Comparison of ENCODE assay signal across 8 cellular contexts in the genomic region with DNA sequence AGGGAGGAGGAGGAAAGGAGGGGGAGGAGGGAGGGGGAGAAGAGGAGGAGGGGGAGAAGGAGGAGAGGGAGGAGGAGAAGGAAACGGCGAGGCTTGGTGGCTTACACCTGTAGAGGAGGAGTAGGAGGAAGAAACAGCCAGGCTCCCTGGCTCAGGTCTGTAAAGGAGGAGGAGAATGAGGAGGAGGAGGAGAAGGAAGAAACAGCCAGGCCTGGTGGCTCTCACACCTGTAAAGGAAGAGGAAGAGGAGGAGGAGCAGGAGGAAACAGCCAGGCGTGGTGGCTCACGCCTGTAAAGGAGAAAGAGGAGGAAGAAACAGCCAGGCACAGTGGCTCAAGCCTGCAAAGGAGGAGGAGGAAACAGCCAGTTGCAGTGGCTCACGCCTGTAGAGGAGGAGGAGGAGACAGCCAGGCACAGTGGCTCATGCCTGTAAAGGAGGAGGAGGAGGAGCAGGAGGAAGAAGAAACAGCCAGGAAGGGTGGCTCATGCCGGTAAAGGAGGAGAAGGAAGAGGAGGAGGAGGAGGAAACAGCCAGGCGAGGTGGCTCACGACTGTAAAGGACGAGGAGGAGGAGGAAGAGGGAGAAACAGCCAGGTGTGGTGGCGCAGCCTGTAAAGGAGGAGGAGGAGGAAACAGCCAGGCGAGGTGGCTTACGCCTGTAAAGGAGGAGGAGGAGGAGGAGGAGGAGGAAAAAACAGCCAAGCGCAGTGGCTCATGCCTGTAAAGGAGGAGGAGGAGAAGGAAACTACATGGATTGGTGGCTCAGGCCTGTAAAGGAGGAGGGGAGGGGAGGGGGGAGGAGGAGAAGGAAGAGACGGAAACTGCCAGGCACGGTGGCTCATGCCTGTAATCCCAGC. TPM values are rescaled to one million over a fixed set of nuclear protein-coding genes. Genes with fewer than 3 reads are reported as not detected.
DNase-seq lines count a peak whose midpoint lies in the region; ATAC-seq and TF ChIP-seq lines count a peak whose summit lies in the region.

No MANE protein-coding gene starts in this region.

- H3K36me3 Mint-ChIP-seq in CD4-positive, alpha-beta T cell (ENCODE audit: low read depth), result peaks cover 8% of the 10 kb centered on the region
- no peaks in the 10 kb centered on the region for H3K36me3 Mint-ChIP-seq in activated T-helper 2 cell treated with anti-CD3 and anti-CD28 coated beads, Interferon-gamma antibody, Interleukin-2, Interleukin-4, amounts not matched to agents 10 μg/mL and 5 μg/mL and 100 μg/mL, durations not matched to agents 14 hours and 24 hours and 36 hours (ENCODE audit: low read depth)

- ATAC-seq in CD4-positive, alpha-beta T cell (ENCODE audit: poor library complexity), result peak; percentile 83
- ATAC-seq in GM19452 (IDR thresholded peaks at IDR 0.05; ENCODE audit: unreplicated experiment) (peak; percentile 82), HG03571 (IDR thresholded peaks at IDR 0.05; ENCODE audit: unreplicated experiment) (peak; percentile 63)

- no peaks in the 10 kb centered on the region for H3K9me3 ChIP-seq in CD4-positive, alpha-beta T cell (ENCODE audit: control insufficient read depth, low read length)
- no peaks in the 10 kb centered on the region for H3K9me3 ChIP-seq in OCI-LY7 (ENCODE audit: low read length)
- no peaks in the 10 kb centered on the region for H3K9me3 ChIP-seq in neural cell (ENCODE audit: low read length)

- H3K27ac ChIP-seq in CD4-positive, alpha-beta T cell (ENCODE audit: low read depth, low read length), result peak overlapping the region; percentile 16
- peak overlapping the region; percentile 24 for H3K27ac ChIP-seq in OCI-LY7 (ENCODE audit: low read depth, low read length, poor library complexity, severe bottlenecking)
- peak overlapping the region; percentile 87 for H3K27ac ChIP-seq in neural cell (ENCODE audit: low read length)

- H3K4me1 Mint-ChIP-seq in CD4-positive, alpha-beta T cell (ENCODE audit: low read depth), result peaks cover 11% of the 10 kb centered on the region
- H3K4me1 Mint-ChIP-seq in activated T-helper 2 cell treated with anti-CD3 and anti-CD28 coated beads, Interferon-gamma antibody, Interleukin-2, Interleukin-4, amounts not matched to agents 10 μg/mL and 5 μg/mL and 100 μg/mL, durations not matched to agents 14 hours and 24 hours and 36 hours (ENCODE audit: low read depth), result peaks cover 7% of the 10 kb centered on the region

- CTCF ChIA-PET in CD4-positive, alpha-beta T cell (lab: Charles Lee), result no interaction called here
- CTCF ChIA-PET in OCI-LY7 (lab: Charles Lee; ENCODE audit: unreplicated experiment), result no interaction called here

- peaks cover 12% of the 10 kb centered on the region for H3K4me1 ChIP-seq in OCI-LY7 (ENCODE audit: insufficient read depth, low read length, poor library complexity, severe bottlenecking)

- H4K20me1 ChIP-seq in OCI-LY7 (ENCODE audit: insufficient read depth, low read length) (no peaks in the 10 kb centered on the region), neural cell (ENCODE audit: insufficient read depth) (no peaks in the 10 kb centered on the region)

- peak overlapping the region; percentile 89 for H3K4me3 Mint-ChIP-seq in CD4-positive, alpha-beta T cell
- H3K4me3 Mint-ChIP-seq in activated T-helper 2 cell treated with anti-CD3 and anti-CD28 coated beads, Interferon-gamma antibody, Interleukin-2, Interleukin-4, amounts not matched to agents 10 μg/mL and 5 μg/mL and 100 μg/mL, durations not matched to agents 14 hours and 24 hours and 36 hours (ENCODE audit: low read depth), result peak overlapping the region; percentile 78

- H3K27ac Mint-ChIP-seq in CD4-positive, alpha-beta T cell, result peak overlapping the region; percentile 90
- peak overlapping the region; percentile 81 for H3K27ac Mint-ChIP-seq in activated T-helper 2 cell treated with anti-CD3 and anti-CD28 coated beads, Interferon-gamma antibody, Interleukin-2, Interleukin-4, amounts not matched to agents 10 μg/mL and 5 μg/mL and 100 μg/mL, durations not matched to agents 14 hours and 24 hours and 36 hours

- no TSS peak for BruUV-seq in OCI-LY7 (replicated peaks; lab: Mats Ljungman, UMichigan)

- H3K9me2 ChIP-seq in OCI-LY7 (ENCODE audit: insufficient read depth, low read length) (no peaks in the 10 kb centered on the region), neural cell (ENCODE audit: insufficient read depth, low read length) (no peaks in the 10 kb centered on the region)

- H3K4me3 ChIP-seq in OCI-LY7 (ENCODE audit: low read depth, low read length, poor library complexity, severe bottlenecking) (peak overlapping the region; percentile 53), fibroblast of pulmonary artery (replicated peaks; ENCODE audit: low read depth, low read length) (peak overlapping the region; percentile 55), neural cell (ENCODE audit: low read length) (peak overlapping the region; percentile 59)

- TF ChIP-seq EP300 in neural cell (conservative IDR thresholded peaks at IDR 0.05; ENCODE audit: poor library complexity, severe bottlenecking), result peak; percentile 19

- peak in 7 of 10 experiments; percentile 5 to 42 (median 21) for DNase-seq in CD4-positive, alpha-beta T cell
- DNase-seq in OCI-LY7 (ENCODE audit: low spot score), result peak; percentile 48
- peak; percentile 14 for DNase-seq in activated T-helper 2 cell treated with anti-CD3 and anti-CD28 coated beads, Interferon-gamma antibody, Interleukin-2, Interleukin-4, amounts not matched to agents 10 μg/mL and 5 μg/mL and 100 μg/mL, durations not matched to agents 14 hours and 24 hours and 36 hours (ENCODE audit: low spot score)
- peak; percentile 93 for DNase-seq in fibroblast of pulmonary artery (ENCODE audit: low read depth)
- DNase-seq in NCI-H1048 (lab: John Stamatoyannopoulos, UW), result no peak

- peak overlapping the region; percentile 57 for H3K4me2 ChIP-seq in OCI-LY7 (ENCODE audit: low read length)
- no peak overlapping the region for H3K4me2 ChIP-seq in neural cell (ENCODE audit: low read length)

- no peaks in the 10 kb centered on the region for H3K27me3 Mint-ChIP-seq in CD4-positive, alpha-beta T cell
- H3K27me3 Mint-ChIP-seq in activated T-helper 2 cell treated with anti-CD3 and anti-CD28 coated beads, Interferon-gamma antibody, Interleukin-2, Interleukin-4, amounts not matched to agents 10 μg/mL and 5 μg/mL and 100 μg/mL, durations not matched to agents 14 hours and 24 hours and 36 hours (ENCODE audit: low read depth), result no peaks in the 10 kb centered on the region

- peak overlapping the region; percentile 75 for H3K9ac ChIP-seq in neural cell (ENCODE audit: low read length)

- H3K9me3 Mint-ChIP-seq in CD4-positive, alpha-beta T cell, result no peaks in the 10 kb centered on the region
- H3K9me3 Mint-ChIP-seq in activated T-helper 2 cell treated with anti-CD3 and anti-CD28 coated beads, Interferon-gamma antibody, Interleukin-2, Interleukin-4, amounts not matched to agents 10 μg/mL and 5 μg/mL and 100 μg/mL, durations not matched to agents 14 hours and 24 hours and 36 hours, result no peaks in the 10 kb centered on the region

- no peak for TF ChIP-seq CTCF in CD4-positive, alpha-beta T cell (IDR thresholded peaks at IDR 0.05)
- no peak for TF ChIP-seq CTCF in OCI-LY7 (conservative IDR thresholded peaks at IDR 0.05; ENCODE audit: low read length)
- TF ChIP-seq CTCF in fibroblast of pulmonary artery (IDR thresholded peaks at IDR 0.05; ENCODE audit: low read length, missing control alignments), result no peak
- TF ChIP-seq CTCF in neural cell (IDR thresholded peaks at IDR 0.05; ENCODE audit: poor library complexity, severe bottlenecking), result no peak

- no peaks in the 10 kb centered on the region for H3K27me3 ChIP-seq in CD4-positive, alpha-beta T cell (ENCODE audit: control insufficient read depth, insufficient read depth, low read length)
- no peaks in the 10 kb centered on the region for H3K27me3 ChIP-seq in neural cell (ENCODE audit: insufficient read depth, low read depth, low read length)

- no peaks in the 10 kb centered on the region for H3K79me2 ChIP-seq in OCI-LY7 (ENCODE audit: insufficient read depth, low read depth, low read length)
- no peaks in the 10 kb centered on the region for H3K79me2 ChIP-seq in neural cell (replicated peaks; ENCODE audit: insufficient read depth, low read length)

- H3K36me3 ChIP-seq in OCI-LY7 (ENCODE audit: insufficient read depth, low read length) (no peaks in the 10 kb centered on the region), neural cell (ENCODE audit: insufficient read depth, low read length) (no peaks in the 10 kb centered on the region)

- intact Hi-C loops in CD4-positive, alpha-beta T cell (cut with DNase I, micrococcal nuclease), result no loop called here
- intact Hi-C loops in OCI-LY7 (cut with micrococcal nuclease; ENCODE audit: unreplicated experiment), result no loop called here
- intact Hi-C loops in activated T-helper 2 cell treated with anti-CD3 and anti-CD28 coated beads, Interferon-gamma antibody, Interleukin-2, Interleukin-4, amounts not matched to agents 10 μg/mL and 5 μg/mL and 100 μg/mL, durations not matched to agents 14 hours and 24 hours and 36 hours (cut with micrococcal nuclease), result loop anchor here (2.0 kb wide), 1 partner anchor 15 kb away; the partner anchor contains the start of gene CRCP

- peak; percentile 39 for TF ChIP-seq RAD21 in neural cell (conservative IDR thresholded peaks at IDR 0.05)

- H3F3A ChIP-seq in neural cell (ENCODE audit: insufficient read depth, low read length, poor library complexity, severe bottlenecking), result no peaks in the 10 kb centered on the region

- peak overlapping the region; percentile 79 for H2AFZ ChIP-seq in OCI-LY7 (ENCODE audit: low read length)
- H2AFZ ChIP-seq in neural cell (ENCODE audit: low read depth, low read length), result peak overlapping the region; percentile 93

- POLR2A ChIA-PET in CD4-positive, alpha-beta T cell (lab: Charles Lee), result interaction anchor here (0.7 to 0.8 kb wide), 2 partner anchors 15 to 100 kb away, joined by 3 to 4 read pairs; partner anchors contain the start of gene CRCP
- POLR2A ChIA-PET in OCI-LY7 (lab: Charles Lee), result no interaction called here

TF ChIP-seq in neural cell, 6 proteins besides CTCF, POLR2A, EP300 and RAD21 (continues in another document):
- TF ChIP-seq TAF1 (IDR thresholded peaks at IDR 0.05; ENCODE audit: low read depth) (peak; percentile 31), MXI1 (conservative IDR thresholded peaks at IDR 0.05; ENCODE audit: poor library complexity, severe bottlenecking) (peak; percentile 19)

RNA-seq across cellular contexts. Expression of gene CRCP, which starts 14.9 kb away (rescaled TPM):
- total RNA-seq in CD4-positive, alpha-beta T cell, result 10 to 100 TPM; 29.2 to 29.4 TPM
- 25.1 and 47.1 TPM in 2 replicates for total RNA-seq in OCI-LY7 (2014; rRNA removed; shearing (Covaris generic))
- total RNA-seq in OCI-LY7 (2022), result 28.3 and 28.4 TPM in 2 replicates
- total RNA-seq in activated T-helper 2 cell treated with anti-CD3 and anti-CD28 coated beads, Interferon-gamma antibody, Interleukin-2, Interleukin-4, amounts not matched to agents 10 μg/mL and 5 μg/mL and 100 μg/mL, durations not matched to agents 14 hours and 24 hours and 36 hours, result 32.8 and 37.9 TPM in 2 replicates
- 53.6 and 65.9 TPM in 2 replicates for polyA plus RNA-seq in neural cell
- 102 and 104 TPM in 2 replicates for polyA minus RNA-seq in neural cell

RNA-seq across cellular contexts. Expression of gene ASL, which starts 24.2 kb away (rescaled TPM):
- total RNA-seq in CD4-positive, alpha-beta T cell, result 10 to 100 TPM; 11.2 to 12.3 TPM
- 21.5 and 22.2 TPM in 2 replicates for total RNA-seq in OCI-LY7 (2014; rRNA removed; shearing (Covaris generic))
- total RNA-seq in OCI-LY7 (2022), result 23.2 and 25.7 TPM in 2 replicates
- total RNA-seq in activated T-helper 2 cell treated with anti-CD3 and anti-CD28 coated beads, Interferon-gamma antibody, Interleukin-2, Interleukin-4, amounts not matched to agents 10 μg/mL and 5 μg/mL and 100 μg/mL, durations not matched to agents 14 hours and 24 hours and 36 hours, result 48.0 and 49.1 TPM in 2 replicates
- polyA plus RNA-seq in neural cell, result 20.9 and 23.4 TPM in 2 replicates
- 11.0 and 13.9 TPM in 2 replicates for polyA minus RNA-seq in neural cell

Comparison
In these comparisons a context has a peak if more than half of its experiments do, and no peak if none do; other contexts are left out.
1. H3K27ac ChIP-seq: peak in every context shown above with its lines; median percentile 87 in neural cell; 24 in OCI-LY7; 16 in CD4-positive, alpha-beta T cell.